ENCODE assay signal across 8 cellular contexts in the genomic region with DNA sequence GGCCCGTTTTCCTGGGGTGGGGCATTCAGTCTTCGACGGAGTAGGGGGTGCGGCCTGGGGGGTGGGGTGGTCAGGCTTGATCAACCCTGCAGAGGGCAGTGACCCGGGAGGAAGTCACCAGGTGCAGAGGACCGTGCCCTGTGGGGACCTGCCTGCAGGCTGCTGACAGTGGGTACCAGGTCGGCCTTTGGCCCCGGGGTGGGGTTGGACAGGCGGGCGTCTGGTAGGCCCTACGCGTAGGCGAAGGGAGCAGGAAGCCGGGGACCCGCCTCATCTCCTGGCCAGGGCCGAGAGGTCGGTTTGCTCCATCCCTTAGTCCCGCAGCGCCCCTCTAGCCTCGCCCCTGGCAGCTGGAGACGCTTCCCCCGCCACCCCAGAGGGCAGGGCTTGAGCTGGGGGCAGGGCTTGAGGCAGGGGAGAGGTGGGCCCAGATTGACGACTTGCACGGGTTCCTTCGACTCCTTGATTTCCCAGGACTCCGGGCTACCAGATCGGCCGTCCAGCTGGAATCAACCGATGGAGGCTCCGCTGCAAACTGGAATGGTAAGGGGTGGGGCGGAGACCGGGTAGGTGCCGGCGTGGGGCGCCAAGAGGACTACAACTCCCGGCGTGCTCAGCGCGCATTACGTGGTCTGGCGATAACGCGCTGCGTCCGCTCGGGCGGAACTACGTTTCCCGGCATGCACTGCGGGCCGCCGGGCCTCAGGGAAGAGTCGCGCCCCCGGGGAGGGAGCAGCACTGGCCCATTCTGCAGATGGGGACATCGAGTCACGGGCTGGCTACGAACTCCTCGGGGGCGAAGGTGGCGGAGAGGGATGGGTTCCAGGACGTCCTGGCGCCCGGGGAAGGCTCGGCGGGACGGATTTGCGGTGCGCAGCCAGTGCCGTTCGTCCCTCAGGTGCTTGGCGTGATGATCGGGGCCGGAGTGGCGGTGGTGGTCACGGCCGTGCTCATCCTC. TPM values are rescaled to one million over a fixed set of nuclear protein-coding genes. Genes with fewer than 3 reads are reported as not detected.
DNase-seq lines count a peak whose midpoint lies in the region; ATAC-seq, FAIRE-seq and TF ChIP-seq lines count a peak whose summit lies in the region.

A gene (plus strand): TSS at position 683 of the 958 bp plus-strand sequence. CDS start 72 bp downstream, at position 755.

- peak within 1 kb of the TSS; percentile 97 for H3K4me3 Mint-ChIP-seq in astrocyte (ENCODE audit: unreplicated experiment)

- DNase-seq in NCI-H2029 (lab: John Stamatoyannopoulos, UW), result peak; percentile 89
- peak; percentile 93 for DNase-seq in T-helper 9 cell
- peak; percentile 80 for DNase-seq in astrocyte (ENCODE audit: low read depth)
- peak; percentile 98 for DNase-seq in hepatic stellate cell (ENCODE audit: low spot score)
- peak; percentile 98 for DNase-seq in retina
- DNase-seq in cortex of kidney (lab: John Stamatoyannopoulos, UW), result no peak

- no peak for TF ChIP-seq CTCF in astrocyte (IDR thresholded peaks at IDR 0.05; ENCODE audit: insufficient read depth, low read depth, low read length)

- no peaks in the 10 kb centered on the region for H3K27me3 Mint-ChIP-seq in astrocyte (ENCODE audit: low read depth, unreplicated experiment)

- peak within 1 kb of the TSS; percentile 90 for H3K4me3 ChIP-seq in astrocyte (ENCODE audit: insufficient read depth, low read depth, low read length)

- peak within 1 kb of the TSS; percentile 72 for H3K27ac ChIP-seq in astrocyte (ENCODE audit: low read depth, low read length)

- no peaks in the 10 kb centered on the region for H4K20me1 ChIP-seq in astrocyte (ENCODE audit: insufficient read depth, low read length)

- FAIRE-seq in astrocyte (lab: Jason Lieb, UNC), result no peak

- H3K27me3 ChIP-seq in astrocyte (ENCODE audit: insufficient read depth, low read length), result no peaks in the 10 kb centered on the region

- peaks cover 9% of the 10 kb centered on the region for H3K79me2 ChIP-seq in astrocyte (ENCODE audit: insufficient read depth, low read length)

- no peaks in the 10 kb centered on the region for H3K9me3 Mint-ChIP-seq in astrocyte (ENCODE audit: unreplicated experiment)

- H2AFZ ChIP-seq in astrocyte (ENCODE audit: low read depth, low read length), result peak within 1 kb of the TSS; percentile 91

- no peaks in the 10 kb centered on the region for H3K36me3 ChIP-seq in astrocyte (ENCODE audit: insufficient read depth, low read length)

- peak within 1 kb of the TSS; percentile 94 for H3K27ac Mint-ChIP-seq in astrocyte (ENCODE audit: unreplicated experiment)

- peaks cover 4% of the 10 kb centered on the region for H3K4me1 Mint-ChIP-seq in astrocyte (ENCODE audit: low read depth, unreplicated experiment)

- no peaks in the 10 kb centered on the region for H3K9me3 ChIP-seq in astrocyte (ENCODE audit: insufficient read depth, low read depth, low read length)

- peaks cover 7% of the 10 kb centered on the region for H3K36me3 Mint-ChIP-seq in astrocyte (ENCODE audit: low read depth, unreplicated experiment)

- ATAC-seq in GM18502 (IDR thresholded peaks at IDR 0.05; ENCODE audit: poor library complexity, unreplicated experiment) (peak; percentile 71), HG02970 (IDR thresholded peaks at IDR 0.05; ENCODE audit: low FRiP score, unreplicated experiment) (peak; percentile 73)

- H3K4me2 ChIP-seq in astrocyte (ENCODE audit: low read length), result peak within 1 kb of the TSS; percentile 97

- H3K4me1 ChIP-seq in astrocyte (ENCODE audit: insufficient read depth, low read length), result peaks cover 6% of the 10 kb centered on the region

- peak within 1 kb of the TSS; percentile 87 for H3K9ac ChIP-seq in astrocyte (ENCODE audit: low read length)

RNA-seq across cellular contexts. Expression of the gene that starts here (rescaled TPM):
- total RNA-seq in astrocyte, result 81.9 and 90.2 TPM in 2 replicates
